In genomic region chr5:122099060-122099790, GRCh38 we compare ENCODE assay signal across 11 cellular contexts. TPM values are rescaled to one million over a fixed set of nuclear protein-coding genes. Genes with fewer than 3 reads are reported as not detected.
A peak's percentile ranks its signal among the peaks of the same experiment; 100 is the strongest.
DNase-seq lines count a peak whose midpoint lies in the region; ATAC-seq, FAIRE-seq and TF ChIP-seq lines count a peak whose summit lies in the region.
"Had no signal": no experiment of that assay in that cellular context is flagged by ENCODE, and none has a peak within 500 bp of the region (broad histone marks: within the 10 kb centered on the region; RNA-seq: fewer than 3 reads in every experiment).

No MANE protein-coding gene starts in this region.

- H3K4me3 Mint-ChIP-seq in activated T-helper 17 cell treated with anti-CD3 and anti-CD28 coated beads, Interleukin-2, amount 50 U/mL, for 72 hours: no peak overlapping the region
- H3K4me3 Mint-ChIP-seq: activated T-cell treated with anti-CD3 and anti-CD28 coated beads, Interleukin-2, amount 50 U/mL, for 4 hours had no signal

- H3K4me3 ChIP-seq in fibroblast of the aortic adventitia (ENCODE audit: low read depth, low read length): no peak overlapping the region
- H3K4me3 ChIP-seq: vagina had no signal

- no peaks in the 10 kb centered on the region for H3K9me3 Mint-ChIP-seq in activated T-helper 17 cell treated with anti-CD3 and anti-CD28 coated beads, Interleukin-2, amount 50 U/mL, for 72 hours
- H3K9me3 Mint-ChIP-seq: activated T-cell treated with anti-CD3 and anti-CD28 coated beads, Interleukin-2, amount 50 U/mL, for 4 hours had no signal

- ATAC-seq in activated T-helper 17 cell treated with anti-CD3 and anti-CD28 coated beads, Interleukin-2, amount 50 U/mL, for 72 hours (replicated peaks): no peak
- ATAC-seq in HG03159 (IDR thresholded peaks at IDR 0.05; ENCODE audit: unreplicated experiment): no peak
- no peak for ATAC-seq in omental fat pad (ENCODE audit: low FRiP score)
- ATAC-seq: activated T-cell treated with anti-CD3 and anti-CD28 coated beads, Interleukin-2, amount 50 U/mL, for 4 hours had no signal

- no peaks in the 10 kb centered on the region for H3K36me3 Mint-ChIP-seq in activated T-helper 17 cell treated with anti-CD3 and anti-CD28 coated beads, Interleukin-2, amount 50 U/mL, for 72 hours (ENCODE audit: low read depth)

- no peaks in the 10 kb centered on the region for H3K4me1 Mint-ChIP-seq in activated T-helper 17 cell treated with anti-CD3 and anti-CD28 coated beads, Interleukin-2, amount 50 U/mL, for 72 hours

- FAIRE-seq in urothelium cell line (lab: Jason Lieb, UNC): no peak
- FAIRE-seq: GM18507 had no signal

- H3K27me3 Mint-ChIP-seq in activated T-helper 17 cell treated with anti-CD3 and anti-CD28 coated beads, Interleukin-2, amount 50 U/mL, for 72 hours: no peaks in the 10 kb centered on the region

- DNase-seq in HPDE6-E6E7 (ENCODE audit: extremely low spot score) (peak; percentile 82), fibroblast of the aortic adventitia (ENCODE audit: low read depth) (peak; percentile 69), urothelium cell line (ENCODE audit: low spot score) (peak; percentile 52), NCI-H748 (lab: John Stamatoyannopoulos, UW; ENCODE audit: unreplicated experiment) (no peak), omental fat pad (ENCODE audit: low spot score) (no peak)
- DNase-seq: activated T-cell treated with anti-CD3 and anti-CD28 coated beads, Interleukin-2, amount 50 U/mL, for 4 hours; NCI-H1930 had no signal

- TF ChIP-seq CTCF in fibroblast of the aortic adventitia (IDR thresholded peaks at IDR 0.05; ENCODE audit: insufficient read depth, low read length): no peak
- TF ChIP-seq CTCF in omental fat pad (IDR thresholded peaks at IDR 0.05): no peak

- H3K27ac Mint-ChIP-seq in activated T-helper 17 cell treated with anti-CD3 and anti-CD28 coated beads, Interleukin-2, amount 50 U/mL, for 72 hours: peak overlapping the region; percentile 17

RNA-seq across cellular contexts. Expression of gene LOX, which starts 21.2 kb away (rescaled TPM):
- not detected for total RNA-seq in activated T-helper 17 cell treated with anti-CD3 and anti-CD28 coated beads, Interleukin-2, amount 50 U/mL, for 72 hours
- total RNA-seq in fibroblast of the aortic adventitia (ENCODE audit: low replicate concordance) (65.0 and 193 TPM in 2 replicates), omental fat pad (10 to 100 TPM; 29.3 to 76.5 (median 33.2) TPM)

RNA-seq across cellular contexts. Expression of gene ZNF474, which starts 30.1 kb away (rescaled TPM):
- total RNA-seq in activated T-helper 17 cell treated with anti-CD3 and anti-CD28 coated beads, Interleukin-2, amount 50 U/mL, for 72 hours: not detected
- total RNA-seq in fibroblast of the aortic adventitia (ENCODE audit: low replicate concordance): 0.09 TPM in 1 of 2 replicates, not detected in the other
- 1 to 10 TPM in 1 of 4 donors, under 1 TPM in 1, not detected in 2; 0.24 to 2.1 TPM for total RNA-seq in omental fat pad

Comparison
In these comparisons a context has a peak if more than half of its experiments do, and no peak if none do; other contexts are left out.
1. DNase-seq: peak in HPDE6-E6E7 (single experiment), fibroblast of the aortic adventitia (single experiment) and urothelium cell line (single experiment); none in NCI-H748 (single experiment) and omental fat pad (single experiment).
2. RNA of gene LOX, which starts 21.2 kb away (total RNA-seq): 65.0 to 193 TPM in fibroblast of the aortic adventitia and 29.3 to 76.5 TPM in omental fat pad; not detected in activated T-helper 17 cell treated with anti-CD3 and anti-CD28 coated beads, Interleukin-2, amount 50 U/mL, for 72 hours; every median in the first group is over 10 times any median in the second.